In genomic region chr10:75404335-75405200, GRCh38 we compare ENCODE assay signal across 8 cellular contexts. TPM values are rescaled to one million over a fixed set of nuclear protein-coding genes. Genes with fewer than 3 reads are reported as not detected.
DNase-seq lines count a peak whose midpoint lies in the region; ATAC-seq, FAIRE-seq and TF ChIP-seq lines count a peak whose summit lies in the region.

No MANE protein-coding gene starts in this region.

- H3K4me3 Mint-ChIP-seq in CD14-positive monocyte (peak overlapping the region; percentile 97 to 98), astrocyte (ENCODE audit: unreplicated experiment) (peak overlapping the region; percentile 83)

- peak overlapping the region; percentile 65 for H2AFZ ChIP-seq in astrocyte (ENCODE audit: low read depth, low read length)

- H4K20me1 ChIP-seq in astrocyte (ENCODE audit: insufficient read depth, low read length), result peaks cover 12% of the 10 kb centered on the region

- FAIRE-seq in astrocyte (lab: Jason Lieb, UNC), result no peak

- ATAC-seq in left colon (peak; percentile 14), esophagus mucosa (no peak), GM21367 (IDR thresholded peaks at IDR 0.05; ENCODE audit: unreplicated experiment) (no peak)

- peaks cover 48 to 69% (median 54%) of the 10 kb centered on the region in 3 donors for H3K27me3 Mint-ChIP-seq in CD14-positive monocyte (ENCODE audit: low read depth in 3 of 3)
- H3K27me3 Mint-ChIP-seq in astrocyte (ENCODE audit: low read depth, unreplicated experiment), result peaks cover 36% of the 10 kb centered on the region

- H3K9me3 Mint-ChIP-seq in CD14-positive monocyte (peaks cover 0 to 22% (median 17%) of the 10 kb centered on the region in 7 donors), astrocyte (ENCODE audit: unreplicated experiment) (peaks cover 6% of the 10 kb centered on the region)

- no peak overlapping the region for H3K27ac ChIP-seq in HUES64 (ENCODE audit: low read depth, low read length)
- no peak overlapping the region for H3K27ac ChIP-seq in astrocyte (ENCODE audit: low read depth, low read length)
- peak overlapping the region in 1 of 2 donors; percentile 93 for H3K27ac ChIP-seq in tibial artery

- peaks cover 15% of the 10 kb centered on the region for H3K79me2 ChIP-seq in astrocyte (ENCODE audit: insufficient read depth, low read length)

- H3K27me3 ChIP-seq in HUES64 (ENCODE audit: insufficient read depth, low read length) (peaks cover 96% of the 10 kb centered on the region), astrocyte (ENCODE audit: insufficient read depth, low read length) (peaks cover 44% of the 10 kb centered on the region), tibial artery (no peaks in the 10 kb centered on the region)

- H3K4me1 ChIP-seq in HUES64 (ENCODE audit: insufficient read depth, low read length) (peaks cover 19% of the 10 kb centered on the region), astrocyte (ENCODE audit: insufficient read depth, low read length) (peaks cover 28% of the 10 kb centered on the region), tibial artery (peaks cover 0 to 28% (median 21%) of the 10 kb centered on the region in 4 donors)

- H3K4me2 ChIP-seq in astrocyte (ENCODE audit: low read length), result peak overlapping the region; percentile 100

- intact Hi-C loops in CD14-positive monocyte (cut with micrococcal nuclease) (loop anchor here (5.0 to 10.0 kb wide), 5 partner anchors 123 to 633 kb away; no protein-coding TSS in a partner anchor), left colon (cut with DNase I, micrococcal nuclease) (loop anchor here in 1 of 2 donors (5.0 to 10.0 kb wide), 2 partner anchors 250 to 633 kb away; no protein-coding TSS in a partner anchor), tibial artery (cut with DNase I; ENCODE audit: low total_unique reads) (loop anchor here (5.0 kb wide), 1 partner anchor 258 kb away; no protein-coding TSS in a partner anchor)

- DNase-seq in CD14-positive monocyte (ENCODE audit: low spot score) (no peak), astrocyte (ENCODE audit: low read depth) (no peak), left colon (peak; percentile 56 to 69), tibial artery (peak in 1 of 2 donors; percentile 69)
- no peak for DNase-seq in effector CD8-positive, alpha-beta T cell (lab: John Stamatoyannopoulos, UW)

- no peak for TF ChIP-seq CTCF in CD14-positive monocyte (IDR thresholded peaks at IDR 0.05)
- TF ChIP-seq CTCF in astrocyte (IDR thresholded peaks at IDR 0.05; ENCODE audit: insufficient read depth, low read depth, low read length), result no peak
- TF ChIP-seq CTCF in tibial artery (IDR thresholded peaks at IDR 0.05), result no peak

- WGBS in HUES64, result under 1% methylated on average over 65 of the region's 65 CpGs

- peaks cover 48% of the 10 kb centered on the region for H3K4me1 Mint-ChIP-seq in CD14-positive monocyte
- H3K4me1 Mint-ChIP-seq in astrocyte (ENCODE audit: low read depth, unreplicated experiment), result peaks cover 5% of the 10 kb centered on the region

- H3K9ac ChIP-seq in HUES64 (ENCODE audit: low read depth, low read length) (no peak overlapping the region), astrocyte (ENCODE audit: low read length) (no peak overlapping the region)

- H3K4me3 ChIP-seq in HUES64 (ENCODE audit: low read length), result peak overlapping the region; percentile 70
- H3K4me3 ChIP-seq in astrocyte (ENCODE audit: insufficient read depth, low read depth, low read length), result peak overlapping the region; percentile 89
- H3K4me3 ChIP-seq in tibial artery, result peak overlapping the region; percentile 88 to 92

- no peaks in the 10 kb centered on the region for H3K36me3 ChIP-seq in HUES64 (ENCODE audit: insufficient read depth, low read length)
- no peaks in the 10 kb centered on the region for H3K36me3 ChIP-seq in astrocyte (ENCODE audit: insufficient read depth, low read length)
- H3K36me3 ChIP-seq in tibial artery, result peaks cover under 1 to 2% (median 1%) of the 10 kb centered on the region in 3 donors

- H3K9me3 ChIP-seq in HUES64 (ENCODE audit: insufficient read depth, low read depth, low read length) (no peaks in the 10 kb centered on the region), astrocyte (ENCODE audit: insufficient read depth, low read depth, low read length) (no peaks in the 10 kb centered on the region), tibial artery (no peaks in the 10 kb centered on the region)

- H3K27ac Mint-ChIP-seq in CD14-positive monocyte, result peak overlapping the region in 2 of 7 donors; percentile 25 to 66
- H3K27ac Mint-ChIP-seq in astrocyte (ENCODE audit: unreplicated experiment), result peak overlapping the region; percentile 68

- H3K36me3 Mint-ChIP-seq in CD14-positive monocyte (peaks cover 17 to 18% of the 10 kb centered on the region in 2 donors), astrocyte (ENCODE audit: low read depth, unreplicated experiment) (peaks cover 4% of the 10 kb centered on the region)

RNA-seq across cellular contexts. Expression of gene ZNF503, which starts 3.0 kb away (rescaled TPM):
- 1 to 10 TPM in 1 of 2 donors, under 1 TPM in 1; 0.65 to 1.3 TPM for polyA plus RNA-seq in CD14-positive monocyte
- 7.1 TPM for polyA plus RNA-seq in HUES64 (2013, experiment 1 of 2)
- polyA plus RNA-seq in HUES64 (2013, experiment 2 of 2), result 13.3 TPM
- total RNA-seq in astrocyte (11.1 and 11.9 TPM in 2 replicates), left colon (1 to 10 TPM; 3.8 to 9.9 TPM), esophagus mucosa (18.8 TPM)

RNA-seq across cellular contexts. Expression of gene LRMDA, which starts 26.9 kb away (rescaled TPM):
- 10 to 100 TPM; 56.4 to 59.6 TPM for polyA plus RNA-seq in CD14-positive monocyte
- 0.55 TPM for polyA plus RNA-seq in HUES64 (2013, experiment 1 of 2)
- 1.3 TPM for polyA plus RNA-seq in HUES64 (2013, experiment 2 of 2)
- total RNA-seq in astrocyte (2.2 and 2.7 TPM in 2 replicates), left colon (10 to 100 TPM in 1 of 2 donors, 1 to 10 TPM in 1; 8.1 to 10.6 TPM), esophagus mucosa (1.8 TPM)

Comparison
In these comparisons a context has a peak if more than half of its experiments do, and no peak if none do; other contexts are left out.
1. DNase-seq: peak in left colon (2 of 2); none in CD14-positive monocyte (single experiment), astrocyte (single experiment) and effector CD8-positive, alpha-beta T cell (single experiment).
2. Peak in every context shown above with its lines, with median percentiles within 50 percentile points of each other: H3K4me3 ChIP-seq.